27 cellular contexts compared by ENCODE assay signal in the genomic region with DNA sequence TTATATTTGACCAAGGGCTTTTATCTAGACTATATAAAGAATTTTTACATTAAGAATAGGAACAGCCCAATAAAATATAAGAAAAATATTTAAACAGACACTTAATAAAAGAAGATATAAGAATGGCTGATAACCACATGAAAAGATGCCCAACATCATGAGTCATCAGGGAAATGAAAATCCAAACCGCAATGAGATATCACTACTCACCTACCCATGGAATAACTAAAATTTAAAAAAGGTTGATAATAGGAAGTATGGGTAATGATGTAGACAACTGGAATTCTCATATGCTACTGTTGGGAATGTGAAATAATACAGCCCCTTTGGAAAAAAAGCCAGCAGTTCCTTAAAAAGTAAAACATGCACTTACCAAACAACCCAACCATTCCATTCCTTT.
A peak's percentile ranks its signal among the peaks of the same experiment; 100 is the strongest.
DNase-seq lines count a peak whose midpoint lies in the region; TF ChIP-seq lines count a peak whose summit lies in the region.
"Had no signal": no experiment of that assay in that cellular context is flagged by ENCODE, and none has a peak within 500 bp of the region (broad histone marks: within the 10 kb centered on the region; RNA-seq: fewer than 3 reads in every experiment).

No MANE protein-coding gene starts in this region.

- BruUV-seq in mammary epithelial cell (replicated peaks; lab: Mats Ljungman, UMichigan) (no TSS peak), MCF 10A (replicated peaks; lab: Mats Ljungman, UMichigan) (no TSS peak)

- no peaks in the 10 kb centered on the region for H3K36me3 ChIP-seq in mammary epithelial cell (ENCODE audit: insufficient read depth, low read length)
- H3K36me3 ChIP-seq: BLaER1 treated with 17β-estradiol and CSF1 and Interleukin-3, amounts not matched to agents 10 nM and 100 nM had no signal

- H3K79me2 ChIP-seq in mammary epithelial cell (ENCODE audit: insufficient read depth, low read length), result no peaks in the 10 kb centered on the region

- H3K4me1 Mint-ChIP-seq in MCF 10A (ENCODE audit: insufficient read depth, unreplicated experiment), result no peaks in the 10 kb centered on the region
- H3K4me1 Mint-ChIP-seq in activated naive CD8-positive, alpha-beta T cell treated with anti-CD3 and anti-CD28 coated beads for 36 hours, result peaks cover 3% of the 10 kb centered on the region

- no peaks in the 10 kb centered on the region for H4K20me1 ChIP-seq in mammary epithelial cell (ENCODE audit: insufficient read depth, low read length)
- H4K20me1 ChIP-seq: BLaER1 treated with 17β-estradiol and CSF1 and Interleukin-3, amounts not matched to agents 10 nM and 100 nM had no signal

- no peak overlapping the region for H3K9ac ChIP-seq in mammary epithelial cell (ENCODE audit: insufficient read depth, low read length)
- H3K9ac ChIP-seq: BLaER1 treated with 17β-estradiol and CSF1 and Interleukin-3, amounts not matched to agents 10 nM and 100 nM had no signal

- no peaks in the 10 kb centered on the region for H3K9me3 ChIP-seq in mammary epithelial cell (replicated peaks; ENCODE audit: insufficient read depth, low read length)

- H3K4me3 Mint-ChIP-seq in MCF 10A (ENCODE audit: unreplicated experiment), result no peak overlapping the region
- H3K4me3 Mint-ChIP-seq in activated naive CD8-positive, alpha-beta T cell treated with anti-CD3 and anti-CD28 coated beads for 36 hours, result no peak overlapping the region
- H3K4me3 Mint-ChIP-seq: CD8-positive, alpha-beta T cell had no signal

- CTCF ChIA-PET in mammary epithelial cell (lab: Charles Lee; ENCODE audit: low non-redundant PET) (no interaction called here), MCF 10A (lab: Yijun Ruan, JAX) (interaction anchor here (0.6 kb wide), 1 partner anchor 895 kb away, joined by 3 read pairs; no protein-coding TSS in a partner anchor)

- H3K36me3 Mint-ChIP-seq in MCF 10A (ENCODE audit: insufficient read depth, unreplicated experiment), result no peaks in the 10 kb centered on the region
- no peaks in the 10 kb centered on the region for H3K36me3 Mint-ChIP-seq in activated naive CD8-positive, alpha-beta T cell treated with anti-CD3 and anti-CD28 coated beads for 36 hours
- H3K36me3 Mint-ChIP-seq: CD8-positive, alpha-beta T cell had no signal

- H3K4me2 ChIP-seq in mammary epithelial cell (ENCODE audit: insufficient read depth, low read depth, low read length), result no peak overlapping the region
- H3K4me2 ChIP-seq: BLaER1 treated with 17β-estradiol and CSF1 and Interleukin-3, amounts not matched to agents 10 nM and 100 nM had no signal

- in situ Hi-C loops in mammary epithelial cell (cut with MboI; ENCODE audit: low sequenced_read_pairs in 2 of 2), result no loop called here
- in situ Hi-C loops in astrocyte of the spinal cord (cut with HindIII; ENCODE audit: low sequenced_read_pairs), result no loop called here

- H3K27me3 Mint-ChIP-seq in MCF 10A (ENCODE audit: insufficient read depth, unreplicated experiment), result no peaks in the 10 kb centered on the region
- peaks cover 17% of the 10 kb centered on the region for H3K27me3 Mint-ChIP-seq in activated naive CD8-positive, alpha-beta T cell treated with anti-CD3 and anti-CD28 coated beads for 36 hours

- H2AFZ ChIP-seq in mammary epithelial cell (ENCODE audit: low read depth, low read length), result no peak overlapping the region

- intact Hi-C loops in mammary epithelial cell (cut with micrococcal nuclease) (no loop called here), MCF 10A (cut with micrococcal nuclease) (no loop called here)

- no peak overlapping the region for H3K27ac ChIP-seq in mammary epithelial cell (ENCODE audit: insufficient read depth, low read depth, low read length)
- H3K27ac ChIP-seq: 22Rv1; BLaER1 treated with 17β-estradiol and CSF1 and Interleukin-3, amounts not matched to agents 10 nM and 100 nM; SK-N-MC had no signal

- DNase-seq in mammary epithelial cell, result peak; percentile 30
- no peak for DNase-seq in MCF 10A (ENCODE audit: unreplicated experiment)
- DNase-seq in astrocyte of the spinal cord (ENCODE audit: low read depth, low spot score), result peak; percentile 9
- DNase-seq in iris pigment epithelial cell (ENCODE audit: low read depth), result peak; percentile 8
- no peak for DNase-seq in OCI-M2 (lab: John Stamatoyannopoulos, UW; ENCODE audit: unreplicated experiment)
- DNase-seq in activated naive CD8-positive, alpha-beta T cell treated with anti-CD3 and anti-CD28 coated beads for 36 hours, result no peak
- DNase-seq in NCI-H748 (lab: John Stamatoyannopoulos, UW; ENCODE audit: unreplicated experiment), result no peak
- no peak for DNase-seq in NCI-H524 treated with DMSO at 0.1 percent for 48 hours (lab: John Stamatoyannopoulos, UW)
- DNase-seq: ACHN; Calu3; CD8-positive, alpha-beta T cell; DMS153; GOT3; HCEC 1CT; NCI-H1105; NCI-H146; NCI-H2029; NCI-H345; NCI-H524; OCI-M1; RPMI8226; SHP77 treated with DMSO at 0.1 percent for 48 hours; SW 1271 had no signal

- H3K9me3 Mint-ChIP-seq in MCF 10A (ENCODE audit: unreplicated experiment), result peaks cover 37% of the 10 kb centered on the region
- H3K9me3 Mint-ChIP-seq in activated naive CD8-positive, alpha-beta T cell treated with anti-CD3 and anti-CD28 coated beads for 36 hours, result peaks cover 11% of the 10 kb centered on the region

- TF ChIP-seq CTCF in mammary epithelial cell (conservative IDR thresholded peaks at IDR 0.05 in 1 of 2, IDR thresholded peaks at IDR 0.05 in 1 of 2; ENCODE audit: extremely low read depth in 1 of 2, insufficient read depth in 1 of 2, low read depth in 1 of 2, low read length in 2 of 2), result no peak
- no peak for TF ChIP-seq CTCF in MCF 10A (IDR thresholded peaks at IDR 0.05; ENCODE audit: unreplicated experiment)
- TF ChIP-seq CTCF in astrocyte of the spinal cord (IDR thresholded peaks at IDR 0.05; ENCODE audit: low read depth, low read length), result no peak

- 38% methylated on average over 1 of the region's 1 CpG for WGBS in mammary epithelial cell (ENCODE audit: low coverage, missing lambda C conversion rate)

- dilution Hi-C loops in mammary epithelial cell (cut with HindIII; ENCODE audit: low sequenced_read_pairs), result no loop called here

- H3K4me1 ChIP-seq in mammary epithelial cell (ENCODE audit: insufficient read depth, low read length), result no peaks in the 10 kb centered on the region

- POLR2A ChIA-PET in MCF 10A (lab: Yijun Ruan, JAX), result no interaction called here

- H3K4me3 ChIP-seq in mammary epithelial cell (replicated peaks in 1 of 3; ENCODE audit: insufficient read depth in 1 of 3, low read depth in 2 of 3, low read length in 3 of 3), result no peak overlapping the region
- H3K4me3 ChIP-seq in astrocyte of the spinal cord (ENCODE audit: low read depth, low read length), result no peak overlapping the region
- H3K4me3 ChIP-seq: BLaER1 treated with 17β-estradiol and CSF1 and Interleukin-3, amounts not matched to agents 10 nM and 100 nM; K562; SK-N-MC had no signal

- H3K27me3 ChIP-seq in mammary epithelial cell (ENCODE audit: insufficient read depth, low read length), result no peaks in the 10 kb centered on the region
- H3K27me3 ChIP-seq: BLaER1 treated with 17β-estradiol and CSF1 and Interleukin-3, amounts not matched to agents 10 nM and 100 nM had no signal

- no peak overlapping the region for H3K27ac Mint-ChIP-seq in MCF 10A (ENCODE audit: low read depth, unreplicated experiment)
- H3K27ac Mint-ChIP-seq in activated naive CD8-positive, alpha-beta T cell treated with anti-CD3 and anti-CD28 coated beads for 36 hours, result no peak overlapping the region
- H3K27ac Mint-ChIP-seq: CD8-positive, alpha-beta T cell had no signal

Comparison
In these comparisons a context has a peak if more than half of its experiments do, and no peak if none do; other contexts are left out.
1. DNase-seq: peak in mammary epithelial cell (single experiment), astrocyte of the spinal cord (single experiment) and iris pigment epithelial cell (single experiment); none in MCF 10A (single experiment), OCI-M2 (single experiment), activated naive CD8-positive, alpha-beta T cell treated with anti-CD3 and anti-CD28 coated beads for 36 hours (single experiment), NCI-H748 (single experiment) and NCI-H524 treated with DMSO at 0.1 percent for 48 hours (single experiment).